1 cellular context compared by ENCODE assay signal in genomic region chr10:4354382-4354812, GRCh38.
TF ChIP-seq lines count a peak whose summit lies in the region.

No MANE protein-coding gene starts in this region.

TF ChIP-seq in HEK293, 187 proteins besides CTCF, POLR2A, EP300 and RAD21 (continued from another document and continues in another):
- TF ChIP-seq, protein P1, sequence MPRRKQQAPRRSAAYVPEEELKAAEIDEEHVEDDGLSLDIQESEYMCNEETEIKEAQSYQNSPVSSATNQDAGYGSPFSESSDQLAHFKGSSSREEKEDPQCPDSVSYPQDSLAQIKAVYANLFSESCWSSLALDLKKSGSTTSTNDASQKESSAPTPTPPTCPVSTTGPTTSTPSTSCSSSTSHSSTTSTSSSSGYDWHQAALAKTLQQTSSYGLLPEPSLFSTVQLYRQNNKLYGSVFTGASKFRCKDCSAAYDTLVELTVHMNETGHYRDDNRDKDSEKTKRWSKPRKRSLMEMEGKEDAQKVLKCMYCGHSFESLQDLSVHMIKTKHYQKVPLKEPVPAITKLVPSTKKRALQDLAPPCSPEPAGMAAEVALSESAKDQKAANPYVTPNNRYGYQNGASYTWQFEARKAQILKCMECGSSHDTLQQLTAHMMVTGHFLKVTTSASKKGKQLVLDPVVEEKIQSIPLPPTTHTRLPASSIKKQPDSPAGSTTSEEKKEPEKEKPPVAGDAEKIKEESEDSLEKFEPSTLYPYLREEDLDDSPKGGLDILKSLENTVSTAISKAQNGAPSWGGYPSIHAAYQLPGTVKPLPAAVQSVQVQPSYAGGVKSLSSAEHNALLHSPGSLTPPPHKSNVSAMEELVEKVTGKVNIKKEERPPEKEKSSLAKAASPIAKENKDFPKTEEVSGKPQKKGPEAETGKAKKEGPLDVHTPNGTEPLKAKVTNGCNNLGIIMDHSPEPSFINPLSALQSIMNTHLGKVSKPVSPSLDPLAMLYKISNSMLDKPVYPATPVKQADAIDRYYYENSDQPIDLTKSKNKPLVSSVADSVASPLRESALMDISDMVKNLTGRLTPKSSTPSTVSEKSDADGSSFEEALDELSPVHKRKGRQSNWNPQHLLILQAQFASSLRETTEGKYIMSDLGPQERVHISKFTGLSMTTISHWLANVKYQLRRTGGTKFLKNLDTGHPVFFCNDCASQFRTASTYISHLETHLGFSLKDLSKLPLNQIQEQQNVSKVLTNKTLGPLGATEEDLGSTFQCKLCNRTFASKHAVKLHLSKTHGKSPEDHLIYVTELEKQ (tag by site-specific recombination; IDR thresholded peaks at IDR 0.05; ENCODE audit: borderline replicate concordance), result no peak
- TF ChIP-seq ZNF747 (tag by site-specific recombination; IDR thresholded peaks at IDR 0.05), result no peak
- no peak for TF ChIP-seq SALL2 (tag by site-specific recombination; IDR thresholded peaks at IDR 0.05; ENCODE audit: borderline replicate concordance)
- no peak for TF ChIP-seq ZNF202 (tag by site-specific recombination; IDR thresholded peaks at IDR 0.05; ENCODE audit: borderline replicate concordance)
- TF ChIP-seq MYNN (tag by site-specific recombination; IDR thresholded peaks at IDR 0.05; ENCODE audit: borderline replicate concordance), result no peak
- TF ChIP-seq, protein P2, sequence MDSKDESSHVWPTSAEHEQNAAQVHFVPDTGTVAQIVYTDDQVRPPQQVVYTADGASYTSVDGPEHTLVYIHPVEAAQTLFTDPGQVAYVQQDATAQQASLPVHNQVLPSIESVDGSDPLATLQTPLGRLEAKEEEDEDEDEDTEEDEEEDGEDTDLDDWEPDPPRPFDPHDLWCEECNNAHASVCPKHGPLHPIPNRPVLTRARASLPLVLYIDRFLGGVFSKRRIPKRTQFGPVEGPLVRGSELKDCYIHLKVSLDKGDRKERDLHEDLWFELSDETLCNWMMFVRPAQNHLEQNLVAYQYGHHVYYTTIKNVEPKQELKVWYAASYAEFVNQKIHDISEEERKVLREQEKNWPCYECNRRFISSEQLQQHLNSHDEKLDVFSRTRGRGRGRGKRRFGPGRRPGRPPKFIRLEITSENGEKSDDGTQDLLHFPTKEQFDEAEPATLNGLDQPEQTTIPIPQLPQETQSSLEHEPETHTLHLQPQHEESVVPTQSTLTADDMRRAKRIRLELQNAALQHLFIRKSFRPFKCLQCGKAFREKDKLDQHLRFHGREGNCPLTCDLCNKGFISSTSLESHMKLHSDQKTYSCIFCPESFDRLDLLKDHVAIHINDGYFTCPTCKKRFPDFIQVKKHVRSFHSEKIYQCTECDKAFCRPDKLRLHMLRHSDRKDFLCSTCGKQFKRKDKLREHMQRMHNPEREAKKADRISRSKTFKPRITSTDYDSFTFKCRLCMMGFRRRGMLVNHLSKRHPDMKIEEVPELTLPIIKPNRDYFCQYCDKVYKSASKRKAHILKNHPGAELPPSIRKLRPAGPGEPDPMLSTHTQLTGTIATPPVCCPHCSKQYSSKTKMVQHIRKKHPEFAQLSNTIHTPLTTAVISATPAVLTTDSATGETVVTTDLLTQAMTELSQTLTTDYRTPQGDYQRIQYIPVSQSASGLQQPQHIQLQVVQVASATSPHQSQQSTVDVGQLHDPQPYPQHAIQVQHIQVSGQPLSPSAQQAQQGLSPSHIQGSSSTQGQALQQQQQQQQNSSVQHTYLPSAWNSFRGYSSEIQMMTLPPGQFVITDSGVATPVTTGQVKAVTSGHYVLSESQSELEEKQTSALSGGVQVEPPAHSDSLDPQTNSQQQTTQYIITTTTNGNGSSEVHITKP (tag by site-specific recombination; IDR thresholded peaks at IDR 0.05), result no peak
- no peak for TF ChIP-seq ZBTB8A (tag by site-specific recombination; IDR thresholded peaks at IDR 0.05)
- no peak for TF ChIP-seq BCL11B (tag by site-specific recombination; IDR thresholded peaks at IDR 0.05; ENCODE audit: low read depth)
- no peak for TF ChIP-seq EGR2 (tag by site-specific recombination; IDR thresholded peaks at IDR 0.05; ENCODE audit: low read depth)
- TF ChIP-seq GFI1B (tag by site-specific recombination; IDR thresholded peaks at IDR 0.05), result no peak
- TF ChIP-seq SP2 (tag by site-specific recombination; IDR thresholded peaks at IDR 0.05), result no peak
- TF ChIP-seq ZNF600 (tag by site-specific recombination; IDR thresholded peaks at IDR 0.05), result peak; percentile 76
- no peak for TF ChIP-seq ZNF707 (tag by site-specific recombination; IDR thresholded peaks at IDR 0.05)
- TF ChIP-seq SP7 (tag by site-specific recombination; IDR thresholded peaks at IDR 0.05), result peak; percentile 45
- TF ChIP-seq ZNF510 (tag by site-specific recombination; IDR thresholded peaks at IDR 0.05; ENCODE audit: insufficient replicate concordance), result no peak
- no peak for TF ChIP-seq ZSCAN23 (tag by site-specific recombination; IDR thresholded peaks at IDR 0.05)
- TF ChIP-seq ZIC2 (tag by site-specific recombination; IDR thresholded peaks at IDR 0.05), result no peak
- TF ChIP-seq, protein P3, sequence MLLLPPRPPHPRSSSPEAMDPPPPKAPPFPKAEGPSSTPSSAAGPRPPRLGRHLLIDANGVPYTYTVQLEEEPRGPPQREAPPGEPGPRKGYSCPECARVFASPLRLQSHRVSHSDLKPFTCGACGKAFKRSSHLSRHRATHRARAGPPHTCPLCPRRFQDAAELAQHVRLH (tag by site-specific recombination; IDR thresholded peaks at IDR 0.05), result 0 out of 2 replicates have a peak, but pooled peaks have one; percentile 53
- TF ChIP-seq ZNF654 (tag by site-specific recombination; IDR thresholded peaks at IDR 0.05; ENCODE audit: low read depth), result no peak
- TF ChIP-seq PRDM4 (tag by site-specific recombination; IDR thresholded peaks at IDR 0.05), result no peak
- TF ChIP-seq, protein P4, sequence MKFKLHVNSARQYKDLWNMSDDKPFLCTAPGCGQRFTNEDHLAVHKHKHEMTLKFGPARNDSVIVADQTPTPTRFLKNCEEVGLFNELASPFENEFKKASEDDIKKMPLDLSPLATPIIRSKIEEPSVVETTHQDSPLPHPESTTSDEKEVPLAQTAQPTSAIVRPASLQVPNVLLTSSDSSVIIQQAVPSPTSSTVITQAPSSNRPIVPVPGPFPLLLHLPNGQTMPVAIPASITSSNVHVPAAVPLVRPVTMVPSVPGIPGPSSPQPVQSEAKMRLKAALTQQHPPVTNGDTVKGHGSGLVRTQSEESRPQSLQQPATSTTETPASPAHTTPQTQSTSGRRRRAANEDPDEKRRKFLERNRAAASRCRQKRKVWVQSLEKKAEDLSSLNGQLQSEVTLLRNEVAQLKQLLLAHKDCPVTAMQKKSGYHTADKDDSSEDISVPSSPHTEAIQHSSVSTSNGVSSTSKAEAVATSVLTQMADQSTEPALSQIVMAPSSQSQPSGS (tag by site-specific recombination; IDR thresholded peaks at IDR 0.05; ENCODE audit: low read depth), result no peak
- TF ChIP-seq ZNF140 (tag by site-specific recombination; IDR thresholded peaks at IDR 0.05), result no peak
- no peak for TF ChIP-seq KLF10 (tag by site-specific recombination; IDR thresholded peaks at IDR 0.05)
- TF ChIP-seq PBX3 (CRISPR knock-in tag; IDR thresholded peaks at IDR 0.05), result no peak
- TF ChIP-seq ZNF830 (tag by site-specific recombination; IDR thresholded peaks at IDR 0.05; ENCODE audit: low read depth), result no peak
- TF ChIP-seq OVOL3 (tag by site-specific recombination; IDR thresholded peaks at IDR 0.05), result no peak
- no peak for TF ChIP-seq ZNF274 (IDR thresholded peaks at IDR 0.05; ENCODE audit: low read length)
- TF ChIP-seq ZNF274 (tag by site-specific recombination; IDR thresholded peaks at IDR 0.05; ENCODE audit: borderline replicate concordance), result no peak
- no peak for TF ChIP-seq YY1 (tag by site-specific recombination; IDR thresholded peaks at IDR 0.05)
- peak; percentile 43; the same call in 1 of the 2 replicates for TF ChIP-seq ZBTB20 (tag by site-specific recombination; IDR thresholded peaks at IDR 0.05)
- TF ChIP-seq, protein P5, sequence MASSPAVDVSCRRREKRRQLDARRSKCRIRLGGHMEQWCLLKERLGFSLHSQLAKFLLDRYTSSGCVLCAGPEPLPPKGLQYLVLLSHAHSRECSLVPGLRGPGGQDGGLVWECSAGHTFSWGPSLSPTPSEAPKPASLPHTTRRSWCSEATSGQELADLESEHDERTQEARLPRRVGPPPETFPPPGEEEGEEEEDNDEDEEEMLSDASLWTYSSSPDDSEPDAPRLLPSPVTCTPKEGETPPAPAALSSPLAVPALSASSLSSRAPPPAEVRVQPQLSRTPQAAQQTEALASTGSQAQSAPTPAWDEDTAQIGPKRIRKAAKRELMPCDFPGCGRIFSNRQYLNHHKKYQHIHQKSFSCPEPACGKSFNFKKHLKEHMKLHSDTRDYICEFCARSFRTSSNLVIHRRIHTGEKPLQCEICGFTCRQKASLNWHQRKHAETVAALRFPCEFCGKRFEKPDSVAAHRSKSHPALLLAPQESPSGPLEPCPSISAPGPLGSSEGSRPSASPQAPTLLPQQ (tag by site-specific recombination; IDR thresholded peaks at IDR 0.05), result no peak
- TF ChIP-seq ZFP41 (tag by site-specific recombination; IDR thresholded peaks at IDR 0.05; ENCODE audit: borderline replicate concordance), result no peak
- TF ChIP-seq ZNF521 (tag by site-specific recombination; IDR thresholded peaks at IDR 0.05), result no peak
- no peak for TF ChIP-seq HOXC10 (CRISPR knock-in tag; IDR thresholded peaks at IDR 0.05)
- TF ChIP-seq, protein P6, sequence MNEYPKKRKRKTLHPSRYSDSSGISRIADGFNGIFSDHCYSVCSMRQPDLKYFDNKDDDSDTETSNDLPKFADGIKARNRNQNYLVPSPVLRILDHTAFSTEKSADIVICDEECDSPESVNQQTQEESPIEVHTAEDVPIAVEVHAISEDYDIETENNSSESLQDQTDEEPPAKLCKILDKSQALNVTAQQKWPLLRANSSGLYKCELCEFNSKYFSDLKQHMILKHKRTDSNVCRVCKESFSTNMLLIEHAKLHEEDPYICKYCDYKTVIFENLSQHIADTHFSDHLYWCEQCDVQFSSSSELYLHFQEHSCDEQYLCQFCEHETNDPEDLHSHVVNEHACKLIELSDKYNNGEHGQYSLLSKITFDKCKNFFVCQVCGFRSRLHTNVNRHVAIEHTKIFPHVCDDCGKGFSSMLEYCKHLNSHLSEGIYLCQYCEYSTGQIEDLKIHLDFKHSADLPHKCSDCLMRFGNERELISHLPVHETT (tag by site-specific recombination; IDR thresholded peaks at IDR 0.05), result no peak
- TF ChIP-seq ZNF529 (tag by site-specific recombination; IDR thresholded peaks at IDR 0.05; ENCODE audit: insufficient replicate concordance), result no peak
- TF ChIP-seq ZNF658 (tag by site-specific recombination; IDR thresholded peaks at IDR 0.05), result no peak
- TF ChIP-seq, protein P7, sequence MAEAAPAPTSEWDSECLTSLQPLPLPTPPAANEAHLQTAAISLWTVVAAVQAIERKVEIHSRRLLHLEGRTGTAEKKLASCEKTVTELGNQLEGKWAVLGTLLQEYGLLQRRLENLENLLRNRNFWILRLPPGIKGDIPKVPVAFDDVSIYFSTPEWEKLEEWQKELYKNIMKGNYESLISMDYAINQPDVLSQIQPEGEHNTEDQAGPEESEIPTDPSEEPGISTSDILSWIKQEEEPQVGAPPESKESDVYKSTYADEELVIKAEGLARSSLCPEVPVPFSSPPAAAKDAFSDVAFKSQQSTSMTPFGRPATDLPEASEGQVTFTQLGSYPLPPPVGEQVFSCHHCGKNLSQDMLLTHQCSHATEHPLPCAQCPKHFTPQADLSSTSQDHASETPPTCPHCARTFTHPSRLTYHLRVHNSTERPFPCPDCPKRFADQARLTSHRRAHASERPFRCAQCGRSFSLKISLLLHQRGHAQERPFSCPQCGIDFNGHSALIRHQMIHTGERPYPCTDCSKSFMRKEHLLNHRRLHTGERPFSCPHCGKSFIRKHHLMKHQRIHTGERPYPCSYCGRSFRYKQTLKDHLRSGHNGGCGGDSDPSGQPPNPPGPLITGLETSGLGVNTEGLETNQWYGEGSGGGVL (tag by site-specific recombination; IDR thresholded peaks at IDR 0.05), result no peak
- no peak for TF ChIP-seq ZNF785 (tag by site-specific recombination; IDR thresholded peaks at IDR 0.05)
- no peak for TF ChIP-seq ZNF302 (tag by site-specific recombination; IDR thresholded peaks at IDR 0.05; ENCODE audit: low read depth)
- TF ChIP-seq SCRT2 (tag by site-specific recombination; IDR thresholded peaks at IDR 0.05), result peak; percentile 69
